28 cellular contexts compared by ENCODE assay signal in the genomic region with DNA sequence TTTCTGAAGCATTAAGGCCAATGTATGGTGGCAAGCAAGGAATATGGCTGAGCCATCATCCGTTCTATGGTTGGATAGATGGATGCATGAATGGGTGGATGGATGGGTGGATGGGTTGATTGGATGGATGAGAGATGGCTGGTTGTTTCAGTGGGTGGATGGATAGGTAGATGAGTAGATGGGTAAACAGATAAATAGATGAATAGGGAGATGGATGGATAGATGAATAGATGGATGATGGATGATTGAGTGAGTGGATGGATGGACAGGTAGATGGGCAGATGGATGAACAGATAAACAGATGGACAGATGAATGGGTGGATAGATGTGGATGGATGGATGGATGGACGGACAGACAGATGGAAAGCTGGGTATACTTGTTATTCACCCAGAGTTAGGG.
"Had no signal": no experiment of that assay in that cellular context is flagged by ENCODE, and none has a peak within 500 bp of the region (broad histone marks: within the 10 kb centered on the region; RNA-seq: fewer than 3 reads in every experiment).

No MANE protein-coding gene starts in this region.

- H3K36me3 ChIP-seq: neutrophil, ovary, right lobe of liver, sigmoid colon, stomach, thoracic aorta, thyroid gland, tibial nerve, upper lobe of left lung had no signal

- H3K36me3 Mint-ChIP-seq: naive thymus-derived CD4-positive, alpha-beta T cell; natural killer cell; stimulated activated effector memory CD8-positive, alpha-beta T cell treated with anti-CD3 and anti-CD28 coated beads, Interleukin-12 subunit alpha, Interleukin-12 subunit beta, amount 100 ng/mL, for 72 hours; stimulated activated naive B cell treated with anti-CD40 and anti-IgM and Interleukin-4, amounts not matched to agents 10 μg/mL and 1 μg/mL and 100 μg/mL, for 72 hours had no signal

- H3K4me3 ChIP-seq: ovary, psoas muscle, right lobe of liver, sigmoid colon, stomach, thoracic aorta, tibial nerve, upper lobe of left lung had no signal

- H3K9me3 Mint-ChIP-seq: natural killer cell; nephron progenitor cell; stimulated activated effector memory CD8-positive, alpha-beta T cell treated with anti-CD3 and anti-CD28 coated beads, Interleukin-12 subunit alpha, Interleukin-12 subunit beta, amount 100 ng/mL, for 72 hours; stimulated activated naive CD8-positive, alpha-beta T cell treated with anti-CD3 and anti-CD28 coated beads, Interleukin-15, Interleukin-2, amounts not matched to agents 100 ng/mL and 50 ng/mL, for 24 hours had no signal

- H3K4me1 ChIP-seq: parathyroid adenoma, psoas muscle, right lobe of liver, sigmoid colon, stomach, tibial nerve had no signal

- H3K9me3 ChIP-seq: neutrophil, ovary, psoas muscle, right lobe of liver, sigmoid colon, stomach, thoracic aorta, thyroid gland, upper lobe of left lung had no signal

- DNase-seq: naive thymus-derived CD4-positive, alpha-beta T cell; natural killer cell; nephron progenitor cell; nucleus accumbens; ovary; posterior cingulate gyrus; psoas muscle; right cardiac atrium; right lobe of liver; sigmoid colon; small intestine; stimulated activated CD4-positive, alpha-beta T cell treated with anti-CD3 and anti-CD28 coated beads, Interleukin-15, amount 100 ng/mL, for 24 hours; stimulated activated CD4-positive, alpha-beta T cell treated with anti-CD3 and anti-CD28 coated beads, Interleukin-2, amount 100 ng/mL, for 24 hours; stimulated activated CD4-positive, alpha-beta T cell treated with anti-CD3 and anti-CD28 coated beads, Interleukin-2, amount 100 ng/mL, for 48 hours; stimulated activated CD4-positive, alpha-beta T cell treated with anti-CD3 and anti-CD28 coated beads, Interleukin-4, amount 100 ng/mL, for 24 hours; stimulated activated naive B cell treated with anti-CD40 and anti-IgM and Interleukin-4, amounts not matched to agents 10 μg/mL and 1 μg/mL and 100 μg/mL, for 72 hours; stimulated activated naive CD4-positive, alpha-beta T cell treated with Interleukin-2 at 50 U/mL for 16 hours; stomach; thyroid gland; upper lobe of left lung had no signal

- H3K27me3 ChIP-seq: ovary, right lobe of liver, thyroid gland, tibial nerve, upper lobe of left lung had no signal

- H3K4me1 Mint-ChIP-seq: naive thymus-derived CD4-positive, alpha-beta T cell; natural killer cell; neural crest cell; stimulated activated effector memory CD8-positive, alpha-beta T cell treated with anti-CD3 and anti-CD28 coated beads, Interleukin-12 subunit alpha, Interleukin-12 subunit beta, amount 100 ng/mL, for 72 hours; stimulated activated naive B cell treated with anti-CD40 and anti-IgM and Interleukin-4, amounts not matched to agents 10 μg/mL and 1 μg/mL and 100 μg/mL, for 72 hours had no signal

- H3K27ac ChIP-seq: neutrophil, ovary, parathyroid adenoma, psoas muscle, right lobe of liver, sigmoid colon, stomach, thoracic aorta, thyroid gland, tibial nerve, upper lobe of left lung had no signal

- H3K27ac Mint-ChIP-seq: naive thymus-derived CD4-positive, alpha-beta T cell; natural killer cell; nephron progenitor cell; progenitor cell of endocrine pancreas; stimulated activated effector memory CD8-positive, alpha-beta T cell treated with anti-CD3 and anti-CD28 coated beads, Interleukin-12 subunit alpha, Interleukin-12 subunit beta, amount 100 ng/mL, for 72 hours; stimulated activated naive B cell treated with anti-CD40 and anti-IgM and Interleukin-4, amounts not matched to agents 10 μg/mL and 1 μg/mL and 100 μg/mL, for 72 hours; stimulated activated naive CD8-positive, alpha-beta T cell treated with anti-CD3 and anti-CD28 coated beads, Interleukin-15, Interleukin-2, amounts not matched to agents 100 ng/mL and 50 ng/mL, for 24 hours had no signal

- H3K4me3 Mint-ChIP-seq: naive thymus-derived CD4-positive, alpha-beta T cell; natural killer cell; nephron progenitor cell; neural crest cell; stimulated activated effector memory CD8-positive, alpha-beta T cell treated with anti-CD3 and anti-CD28 coated beads, Interleukin-12 subunit alpha, Interleukin-12 subunit beta, amount 100 ng/mL, for 72 hours; stimulated activated naive B cell treated with anti-CD40 and anti-IgM and Interleukin-4, amounts not matched to agents 10 μg/mL and 1 μg/mL and 100 μg/mL, for 72 hours; stimulated activated naive CD8-positive, alpha-beta T cell treated with anti-CD3 and anti-CD28 coated beads, Interleukin-15, Interleukin-2, amounts not matched to agents 100 ng/mL and 50 ng/mL, for 24 hours had no signal
